Comparison of ENCODE assay signal across 24 cellular contexts in the genomic region with DNA sequence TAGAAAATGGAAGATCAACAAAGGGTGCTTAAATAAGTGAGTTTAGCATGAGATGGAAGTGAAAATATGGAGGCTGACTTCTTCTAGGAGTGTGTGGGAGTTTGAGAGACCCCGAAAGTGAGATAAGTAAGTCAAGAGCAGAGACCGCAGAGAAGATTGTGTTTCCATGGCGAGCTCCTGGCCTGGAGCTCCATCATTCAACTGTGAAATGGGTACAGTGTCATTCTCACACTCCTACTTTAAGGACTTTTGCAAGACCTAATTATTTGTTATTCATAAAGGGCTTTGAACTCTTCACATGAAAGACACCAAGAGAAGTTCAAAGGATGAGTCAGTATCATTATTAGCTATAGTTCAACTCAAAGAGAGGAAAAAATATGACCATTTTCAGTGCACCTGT.
"Had no signal": no experiment of that assay in that cellular context is flagged by ENCODE, and none has a peak within 500 bp of the region (broad histone marks: within the 10 kb centered on the region; RNA-seq: fewer than 3 reads in every experiment).

No MANE protein-coding gene starts in this region.

- H3K9me3 Mint-ChIP-seq: activated T-cell treated with anti-CD3 and anti-CD28 coated beads, Interleukin-2, amount 50 U/mL, for 24 hours; activated T-helper 2 cell treated with anti-CD3 and anti-CD28 coated beads, Interferon-gamma antibody, Interleukin-2, Interleukin-4, amounts not matched to agents 10 μg/mL and 5 μg/mL and 100 μg/mL, durations not matched to agents 14 hours and 24 hours and 36 hours had no signal

- ATAC-seq: gastrocnemius medialis; heart right ventricle; left cardiac atrium; natural killer cell; stimulated activated memory B cell treated with anti-CD40 and anti-IgM and Interleukin-4, amounts not matched to agents 10 μg/mL and 1 μg/mL and 100 μg/mL, for 72 hours had no signal

- H3K27me3 Mint-ChIP-seq: activated naive CD8-positive, alpha-beta T cell; activated T-cell treated with anti-CD3 and anti-CD28 coated beads, Interleukin-2, amount 50 U/mL, for 24 hours; stimulated activated memory B cell treated with anti-CD40 and anti-IgM and Interleukin-4, amounts not matched to agents 10 μg/mL and 1 μg/mL and 100 μg/mL, for 72 hours had no signal

- H3K36me3 Mint-ChIP-seq: activated naive CD8-positive, alpha-beta T cell; natural killer cell; stimulated activated memory B cell treated with anti-CD40 and anti-IgM and Interleukin-4, amounts not matched to agents 10 μg/mL and 1 μg/mL and 100 μg/mL, for 72 hours had no signal

- DNase-seq: activated CD4-positive, alpha-beta T cell treated with anti-CD3 and anti-CD28 coated beads, Interleukin-2, amount 50 U/mL, for 4 hours; activated CD8-positive, alpha-beta memory T cell treated with anti-CD3 and anti-CD28 coated beads for 24 hours; activated CD8-positive, alpha-beta memory T cell treated with anti-CD3 and anti-CD28 coated beads, Interleukin-2, amount 50 U/mL, for 4 hours; activated naive CD4-positive, alpha-beta T cell; activated T-cell treated with anti-CD3 and anti-CD28 coated beads, Interleukin-2, amount 50 U/mL, for 24 hours; amniotic stem cell; colonic mucosa; esophagus squamous epithelium; gastrocnemius medialis; heart right ventricle; islet precursor cell; left cardiac atrium; midbrain; natural killer cell; retina; sigmoid colon; stimulated activated CD4-positive, alpha-beta T cell treated with anti-CD3 and anti-CD28 coated beads, Interleukin-15, amount 100 ng/mL, for 24 hours; stomach; transverse colon; WERI-Rb-1 had no signal

- H3K4me1 Mint-ChIP-seq: natural killer cell; stimulated activated memory B cell treated with anti-CD40 and anti-IgM and Interleukin-4, amounts not matched to agents 10 μg/mL and 1 μg/mL and 100 μg/mL, for 72 hours had no signal

- H3K4me3 Mint-ChIP-seq: activated naive CD8-positive, alpha-beta T cell; activated T-cell treated with anti-CD3 and anti-CD28 coated beads, Interleukin-2, amount 50 U/mL, for 24 hours; natural killer cell; stimulated activated memory B cell treated with anti-CD40 and anti-IgM and Interleukin-4, amounts not matched to agents 10 μg/mL and 1 μg/mL and 100 μg/mL, for 72 hours had no signal

- H3K27ac Mint-ChIP-seq: activated naive CD8-positive, alpha-beta T cell; activated T-cell treated with anti-CD3 and anti-CD28 coated beads, Interleukin-2, amount 50 U/mL, for 24 hours; activated T-helper 2 cell treated with anti-CD3 and anti-CD28 coated beads, Interferon-gamma antibody, Interleukin-2, Interleukin-4, amounts not matched to agents 10 μg/mL and 5 μg/mL and 100 μg/mL, durations not matched to agents 14 hours and 24 hours and 36 hours; natural killer cell; progenitor cell of endocrine pancreas; stimulated activated memory B cell treated with anti-CD40 and anti-IgM and Interleukin-4, amounts not matched to agents 10 μg/mL and 1 μg/mL and 100 μg/mL, for 72 hours had no signal
